Comparison of ENCODE assay signal across 9 cellular contexts in genomic region chr6:156557269-156557885, GRCh38.
A peak's percentile ranks its signal among the peaks of the same experiment; 100 is the strongest.
DNase-seq lines count a peak whose midpoint lies in the region; ATAC-seq and TF ChIP-seq lines count a peak whose summit lies in the region.
"Had no signal": no experiment of that assay in that cellular context is flagged by ENCODE, and none has a peak within 500 bp of the region (broad histone marks: within the 10 kb centered on the region; RNA-seq: fewer than 3 reads in every experiment).

No MANE protein-coding gene starts in this region.

- peaks cover 0 to 8% (median 4%) of the 10 kb centered on the region in 5 donors for H3K27me3 Mint-ChIP-seq in naive thymus-derived CD4-positive, alpha-beta T cell
- no peaks in the 10 kb centered on the region for H3K27me3 Mint-ChIP-seq in activated T-helper 17 cell treated with anti-CD3 and anti-CD28 coated beads, Interleukin-2, amount 50 U/mL, for 72 hours

- ATAC-seq in body of pancreas (peak; percentile 88), HG03159 (IDR thresholded peaks at IDR 0.05; ENCODE audit: unreplicated experiment) (no peak)
- peak; percentile 29 for ATAC-seq in naive thymus-derived CD4-positive, alpha-beta T cell
- no peak for ATAC-seq in activated T-helper 17 cell treated with anti-CD3 and anti-CD28 coated beads, Interleukin-2, amount 50 U/mL, for 72 hours (replicated peaks)

- TF ChIP-seq POLR2A in body of pancreas (IDR thresholded peaks at IDR 0.05) = peak in 2 of 3 donors; percentile 16 to 18

- DNase-seq in Daoy (ENCODE audit: low read depth) (peak; percentile 58), NCI-H187 treated with DMSO at 0.1 percent for 48 hours (lab: John Stamatoyannopoulos, UW) (peak; percentile 47), body of pancreas (peak; percentile 59 to 82 (median 80)), T-helper 2 cell (no peak)
- no peak for DNase-seq in naive thymus-derived CD4-positive, alpha-beta T cell
- DNase-seq in stimulated activated CD4-positive, alpha-beta T cell treated with anti-CD3 and anti-CD28 coated beads, Interleukin-1b, Interleukin-23, amount 100 ng/mL, for 48 hours = no peak
- DNase-seq: small intestine had no signal

- H3K4me3 ChIP-seq in body of pancreas = no peak overlapping the region
- no peak overlapping the region for H3K4me3 ChIP-seq in naive thymus-derived CD4-positive, alpha-beta T cell (ENCODE audit: low read length)

- no peaks in the 10 kb centered on the region for H3K9me3 ChIP-seq in body of pancreas
- H3K9me3 ChIP-seq in naive thymus-derived CD4-positive, alpha-beta T cell (ENCODE audit: control insufficient read depth in 2 of 3, low read length in 3 of 3) = no peaks in the 10 kb centered on the region

- no peaks in the 10 kb centered on the region for H3K4me1 ChIP-seq in body of pancreas
- no peaks in the 10 kb centered on the region for H3K4me1 ChIP-seq in naive thymus-derived CD4-positive, alpha-beta T cell (ENCODE audit: control insufficient read depth in 2 of 2, insufficient read depth in 2 of 2, low read length in 2 of 2)

- peaks cover 0 to 18% (median 8%) of the 10 kb centered on the region in 11 donors for H3K9me3 Mint-ChIP-seq in naive thymus-derived CD4-positive, alpha-beta T cell
- H3K9me3 Mint-ChIP-seq in activated T-helper 17 cell treated with anti-CD3 and anti-CD28 coated beads, Interleukin-2, amount 50 U/mL, for 72 hours = peaks cover 10% of the 10 kb centered on the region

- POLR2A ChIA-PET in naive thymus-derived CD4-positive, alpha-beta T cell (lab: Charles Lee) = no interaction called here

- no peaks in the 10 kb centered on the region for H3K27me3 ChIP-seq in body of pancreas
- H3K27me3 ChIP-seq in naive thymus-derived CD4-positive, alpha-beta T cell (ENCODE audit: control insufficient read depth in 2 of 2, insufficient read depth in 2 of 2, low read length in 2 of 2) = no peaks in the 10 kb centered on the region

- no peak overlapping the region for H3K4me3 Mint-ChIP-seq in naive thymus-derived CD4-positive, alpha-beta T cell
- no peak overlapping the region for H3K4me3 Mint-ChIP-seq in activated T-helper 17 cell treated with anti-CD3 and anti-CD28 coated beads, Interleukin-2, amount 50 U/mL, for 72 hours

- CTCF ChIA-PET in naive thymus-derived CD4-positive, alpha-beta T cell (lab: Charles Lee) = no interaction called here

- intact Hi-C loops in body of pancreas (cut with DNase I) = no loop called here
- intact Hi-C loops in naive thymus-derived CD4-positive, alpha-beta T cell (cut with micrococcal nuclease) = no loop called here

- no peaks in the 10 kb centered on the region for H3K4me1 Mint-ChIP-seq in naive thymus-derived CD4-positive, alpha-beta T cell
- no peaks in the 10 kb centered on the region for H3K4me1 Mint-ChIP-seq in activated T-helper 17 cell treated with anti-CD3 and anti-CD28 coated beads, Interleukin-2, amount 50 U/mL, for 72 hours

- TF ChIP-seq CTCF in body of pancreas (IDR thresholded peaks at IDR 0.05) = no peak

- WGBS in body of pancreas, 2 donors = 18 to 24% methylated on average over 9 to 10 of the region's 10 CpGs

- H3K27ac Mint-ChIP-seq in naive thymus-derived CD4-positive, alpha-beta T cell = no peak overlapping the region
- no peak overlapping the region for H3K27ac Mint-ChIP-seq in activated T-helper 17 cell treated with anti-CD3 and anti-CD28 coated beads, Interleukin-2, amount 50 U/mL, for 72 hours

- H3K36me3 Mint-ChIP-seq in naive thymus-derived CD4-positive, alpha-beta T cell = peaks cover 0 to 6% (median 3%) of the 10 kb centered on the region in 5 donors
- H3K36me3 Mint-ChIP-seq in activated T-helper 17 cell treated with anti-CD3 and anti-CD28 coated beads, Interleukin-2, amount 50 U/mL, for 72 hours (ENCODE audit: low read depth) = no peaks in the 10 kb centered on the region

- no peaks in the 10 kb centered on the region for H3K36me3 ChIP-seq in body of pancreas (replicated peaks in 1 of 2; ENCODE audit: insufficient read depth in 1 of 2, low read depth in 2 of 2)
- no peaks in the 10 kb centered on the region for H3K36me3 ChIP-seq in naive thymus-derived CD4-positive, alpha-beta T cell (ENCODE audit: control insufficient read depth in 2 of 3, insufficient read depth in 3 of 3, low read length in 3 of 3)

- H3K27ac ChIP-seq in body of pancreas = peak overlapping the region in 3 of 4 donors; percentile 30 to 45 (median 44)
- H3K27ac ChIP-seq in naive thymus-derived CD4-positive, alpha-beta T cell (ENCODE audit: low read depth, low read length) = no peak overlapping the region

Comparison
In these comparisons a context has a peak if more than half of its experiments do, and no peak if none do; other contexts are left out.
1. DNase-seq: peak in Daoy (single experiment), NCI-H187 treated with DMSO at 0.1 percent for 48 hours (single experiment) and body of pancreas (4 of 4); none in naive thymus-derived CD4-positive, alpha-beta T cell (0 of 9), T-helper 2 cell (0 of 5) and stimulated activated CD4-positive, alpha-beta T cell treated with anti-CD3 and anti-CD28 coated beads, Interleukin-1b, Interleukin-23, amount 100 ng/mL, for 48 hours (single experiment).
2. ATAC-seq: peak in body of pancreas (single experiment) and naive thymus-derived CD4-positive, alpha-beta T cell (single experiment); none in activated T-helper 17 cell treated with anti-CD3 and anti-CD28 coated beads, Interleukin-2, amount 50 U/mL, for 72 hours (single experiment) and HG03159 (single experiment).